ENCODE assay signal across 1 cellular context in genomic region chr11:3454844-3455243, GRCh38.
TF ChIP-seq lines count a peak whose summit lies in the region.
"Not testable (repeated sequence)": the region's sequence is repeated elsewhere in the genome, so short reads cannot be mapped to it uniquely, and the experiment has no call there.

No MANE protein-coding gene starts in this region.

TF ChIP-seq in HepG2, 621 proteins besides CTCF, POLR2A, EP300 and RAD21:
- not testable (repeated sequence) for TF ChIP-seq FOXA1 (IDR thresholded peaks at IDR 0.05)
- peak; percentile 26; the same call in 1 of the 2 replicates for TF ChIP-seq FOXA1 (CRISPR knock-in tag; IDR thresholded peaks at IDR 0.05)
- TF ChIP-seq STAG1 (CRISPR knock-in tag; IDR thresholded peaks at IDR 0.05): peak; percentile 81
- peak; percentile 46 for TF ChIP-seq SMC3 (IDR thresholded peaks at IDR 0.05; ENCODE audit: low read length)
